ENCODE assay signal across 9 cellular contexts in the genomic region with DNA sequence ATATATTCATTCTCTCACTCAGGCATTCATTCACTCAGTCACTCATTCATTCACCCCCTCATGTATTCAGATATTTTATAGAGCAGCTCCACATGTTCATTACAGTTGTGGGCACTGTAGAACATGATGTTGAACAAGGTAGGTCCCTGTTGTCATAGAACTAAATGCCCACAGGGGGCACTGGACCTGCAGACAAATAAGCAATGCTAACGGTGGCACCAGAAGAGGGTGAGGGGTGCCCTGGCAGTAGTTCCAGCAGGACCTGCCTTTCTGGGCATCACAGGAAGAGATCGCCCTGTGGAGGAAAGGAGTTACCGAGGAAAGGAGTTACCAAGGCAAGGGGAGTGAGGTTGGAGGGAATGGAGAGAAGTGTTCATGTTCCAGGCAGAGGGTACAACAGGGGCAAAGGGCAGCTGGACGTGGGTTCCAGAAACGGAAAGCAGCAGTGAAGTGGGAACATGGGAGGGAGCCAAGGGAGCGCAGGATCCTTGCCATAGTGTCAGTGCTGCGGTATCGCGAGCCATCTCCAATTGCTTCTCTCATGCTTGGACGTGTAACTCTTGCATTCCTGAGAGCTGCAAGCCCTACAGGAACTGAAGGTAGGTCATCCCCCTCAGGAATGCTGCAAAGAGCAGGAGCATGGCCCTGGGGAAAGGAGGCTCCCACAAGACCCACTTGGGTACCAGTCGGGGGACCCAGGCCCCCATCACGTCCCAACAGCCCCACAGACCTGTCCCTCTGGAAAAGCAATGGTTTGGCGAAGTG.
DNase-seq lines count a peak whose midpoint lies in the region; ATAC-seq and TF ChIP-seq lines count a peak whose summit lies in the region.
"Had no signal": no experiment of that assay in that cellular context is flagged by ENCODE, and none has a peak within 500 bp of the region (broad histone marks: within the 10 kb centered on the region; RNA-seq: fewer than 3 reads in every experiment).

No MANE protein-coding gene starts in this region.

- intact Hi-C loops in A673 (cut with micrococcal nuclease; ENCODE audit: unreplicated experiment): no loop called here
- intact Hi-C loops in OCI-LY7 (cut with micrococcal nuclease; ENCODE audit: unreplicated experiment): no loop called here
- intact Hi-C loops in adrenal gland (cut with DNase I): no loop called here

- H2AFZ ChIP-seq in OCI-LY7 (ENCODE audit: low read length): no peak overlapping the region

- WGBS in adrenal gland, 4 donors: 76 to 82% (median 80%) methylated on average over 11 to 13 of the region's 13 CpGs

- H3K36me3 ChIP-seq in A673 (ENCODE audit: insufficient read depth, low read length, poor library complexity, severe bottlenecking) (no peaks in the 10 kb centered on the region), OCI-LY7 (ENCODE audit: insufficient read depth, low read length) (no peaks in the 10 kb centered on the region), adrenal gland (replicated peaks in 1 of 2) (no peaks in the 10 kb centered on the region)

- no peaks in the 10 kb centered on the region for H3K9me3 ChIP-seq in A673 (ENCODE audit: low read depth, low read length, poor library complexity, severe bottlenecking)
- no peaks in the 10 kb centered on the region for H3K9me3 ChIP-seq in OCI-LY7 (ENCODE audit: low read length)
- no peaks in the 10 kb centered on the region for H3K9me3 ChIP-seq in adrenal gland (replicated peaks in 1 of 3)

- no peaks in the 10 kb centered on the region for H3K79me2 ChIP-seq in OCI-LY7 (ENCODE audit: insufficient read depth, low read depth, low read length)

- CTCF ChIA-PET in A673 (lab: Charles Lee) (interaction anchor here (0.6 kb wide), 1 partner anchor 777 kb away, joined by 3 read pairs; no protein-coding TSS in a partner anchor), OCI-LY7 (lab: Charles Lee; ENCODE audit: unreplicated experiment) (no interaction called here)

- H3K4me1 ChIP-seq in A673 (ENCODE audit: insufficient read depth, low read length, poor library complexity, severe bottlenecking): no peaks in the 10 kb centered on the region
- H3K4me1 ChIP-seq in OCI-LY7 (ENCODE audit: insufficient read depth, low read length, poor library complexity, severe bottlenecking): no peaks in the 10 kb centered on the region
- H3K4me1 ChIP-seq in foreskin keratinocyte: no peaks in the 10 kb centered on the region
- H3K4me1 ChIP-seq in adrenal gland (replicated peaks in 1 of 2): no peaks in the 10 kb centered on the region

- ATAC-seq in foreskin keratinocyte (peak; percentile 39), HG03521 (IDR thresholded peaks at IDR 0.05; ENCODE audit: unreplicated experiment) (no peak)

- H3K27ac ChIP-seq in A673 (ENCODE audit: low read depth, low read length, poor library complexity, severe bottlenecking) (no peak overlapping the region), OCI-LY7 (ENCODE audit: low read depth, low read length, poor library complexity, severe bottlenecking) (no peak overlapping the region), foreskin keratinocyte (no peak overlapping the region), adrenal gland (no peak overlapping the region)

- peak; percentile 55 for TF ChIP-seq CTCF in A673 (conservative IDR thresholded peaks at IDR 0.05; ENCODE audit: low read depth, low read length)
- peak; percentile 54 for TF ChIP-seq CTCF in OCI-LY7 (conservative IDR thresholded peaks at IDR 0.05; ENCODE audit: low read length)
- TF ChIP-seq CTCF in foreskin keratinocyte (conservative IDR thresholded peaks at IDR 0.05): peak; percentile 29
- TF ChIP-seq CTCF in adrenal gland (IDR thresholded peaks at IDR 0.05): no peak

- POLR2A ChIA-PET in A673 (lab: Charles Lee; ENCODE audit: low non-redundant PET) (no interaction called here), OCI-LY7 (lab: Charles Lee) (no interaction called here)

- peak overlapping the region; percentile 28 for H3K4me3 ChIP-seq in A673 (ENCODE audit: low read depth, low read length, poor library complexity, severe bottlenecking)
- H3K4me3 ChIP-seq in OCI-LY7 (ENCODE audit: low read depth, low read length, poor library complexity, severe bottlenecking): no peak overlapping the region
- H3K4me3 ChIP-seq in adrenal gland: no peak overlapping the region

- BruUV-seq in A673 (replicated peaks; lab: Mats Ljungman, UMichigan) (no TSS peak), OCI-LY7 (replicated peaks; lab: Mats Ljungman, UMichigan) (no TSS peak)

- H3K4me2 ChIP-seq in OCI-LY7 (ENCODE audit: low read length): no peak overlapping the region

- H4K20me1 ChIP-seq in OCI-LY7 (ENCODE audit: insufficient read depth, low read length): no peaks in the 10 kb centered on the region

- H3K27me3 ChIP-seq in A673 (replicated peaks; ENCODE audit: insufficient read depth, low read depth, low read length, poor library complexity) (no peaks in the 10 kb centered on the region), foreskin keratinocyte (no peaks in the 10 kb centered on the region), adrenal gland (no peaks in the 10 kb centered on the region)

- H3K9me2 ChIP-seq in OCI-LY7 (ENCODE audit: insufficient read depth, low read length): no peaks in the 10 kb centered on the region

- TF ChIP-seq POLR2A in adrenal gland (IDR thresholded peaks at IDR 0.05): no peak

- DNase-seq in A673 (ENCODE audit: low spot score) (peak; percentile 33), ELF-1 (ENCODE audit: low read depth, low spot score) (peak; percentile 37), OCI-LY7 (ENCODE audit: low spot score) (no peak), foreskin keratinocyte (peak in 1 of 2 donors; percentile 6), NCI-H1694 treated with DMSO at 0.1 percent for 48 hours (lab: John Stamatoyannopoulos, UW) (no peak), NCI-H1417 treated with DMSO at 0.1 percent for 48 hours (lab: John Stamatoyannopoulos, UW) (no peak), adrenal gland (no peak)
- DNase-seq: NCI-H1048 had no signal

Comparison
In these comparisons a context has a peak if more than half of its experiments do, and no peak if none do; other contexts are left out.
1. DNase-seq: peak in A673 (single experiment) and ELF-1 (single experiment); none in OCI-LY7 (single experiment), NCI-H1694 treated with DMSO at 0.1 percent for 48 hours (single experiment), NCI-H1417 treated with DMSO at 0.1 percent for 48 hours (single experiment) and adrenal gland (0 of 7).
2. CTCF ChIP-seq: peak in A673 (single experiment), OCI-LY7 (single experiment) and foreskin keratinocyte (single experiment); none in adrenal gland (0 of 6).